In the genomic region with DNA sequence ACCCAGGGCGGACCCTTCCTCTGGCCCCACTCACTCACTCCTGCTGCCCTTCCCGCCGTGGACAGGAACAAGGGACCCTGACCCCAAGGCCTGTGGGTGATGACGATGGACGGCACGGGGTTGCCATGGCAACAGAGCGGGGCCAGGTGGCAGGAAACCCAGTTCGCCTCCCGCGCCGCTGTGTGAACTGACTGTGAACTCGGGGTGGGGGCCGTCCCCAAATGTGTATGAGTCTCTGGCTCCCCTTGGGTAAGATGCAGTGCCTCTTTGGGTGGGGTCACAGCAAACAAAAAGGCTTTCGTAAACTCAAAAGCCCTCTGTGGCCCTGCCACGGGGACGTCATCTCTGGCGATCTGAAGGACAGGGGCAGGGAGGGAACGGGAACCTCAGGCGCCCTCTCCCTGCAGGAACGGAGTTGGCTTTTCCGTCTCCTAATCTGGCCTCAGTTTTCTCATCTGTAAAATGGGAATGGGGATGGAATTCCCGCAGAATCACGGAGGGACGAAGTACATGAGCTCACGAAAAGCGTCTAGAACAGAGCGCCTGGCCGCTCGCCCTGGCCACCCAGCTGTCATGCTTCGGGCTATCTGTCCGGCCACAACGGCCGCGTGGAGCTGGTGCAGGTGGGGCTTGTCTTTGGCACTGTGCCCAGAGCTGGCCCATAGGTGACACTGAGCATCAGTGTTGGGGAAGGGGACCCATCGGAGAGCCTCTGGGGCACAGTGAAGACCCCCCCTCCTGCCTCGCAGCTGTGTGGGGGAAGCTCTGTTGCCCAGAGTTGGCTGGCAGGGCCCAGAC, we compare ENCODE assay signal across 19 cellular contexts. TPM values are rescaled to one million over a fixed set of nuclear protein-coding genes. Genes with fewer than 3 reads are reported as not detected.
DNase-seq lines count a peak whose midpoint lies in the region; ATAC-seq, FAIRE-seq and TF ChIP-seq lines count a peak whose summit lies in the region.
"Had no signal": no experiment of that assay in that cellular context is flagged by ENCODE, and none has a peak within 500 bp of the region (broad histone marks: within the 10 kb centered on the region; RNA-seq: fewer than 3 reads in every experiment).

No MANE protein-coding gene starts in this region.

- intact Hi-C loops in activated CD4-positive, alpha-beta T cell treated with anti-CD3 and anti-CD28 coated beads for 36 hours (cut with DNase I, micrococcal nuclease) = no loop called here
- intact Hi-C loops in IMR-90 (cut with micrococcal nuclease) = no loop called here
- intact Hi-C loops in sciatic nerve (cut with DNase I) = no loop called here
- intact Hi-C loops in kidney (cut with DNase I) = no loop called here
- intact Hi-C loops in transverse colon (cut with DNase I; ENCODE audit: low total_unique reads) = no loop called here

- no peak for TF ChIP-seq EP300 in transverse colon (IDR thresholded peaks at IDR 0.05; ENCODE audit: low read depth)

- no peak overlapping the region for H3K4me2 ChIP-seq in IMR-90 (ENCODE audit: low read depth, low read length)
- H3K4me2 ChIP-seq: KMS-11 had no signal

- no peak overlapping the region for H3K4me3 Mint-ChIP-seq in activated CD4-positive, alpha-beta T cell treated with anti-CD3 and anti-CD28 coated beads for 36 hours
- H3K4me3 Mint-ChIP-seq: brain; CD4-positive, alpha-beta T cell; mesothelial cell of epicardium had no signal

- no peak overlapping the region for H3K27ac Mint-ChIP-seq in activated CD4-positive, alpha-beta T cell treated with anti-CD3 and anti-CD28 coated beads for 36 hours
- H3K27ac Mint-ChIP-seq: CD4-positive, alpha-beta T cell; mesothelial cell of epicardium had no signal

- H2BK5ac ChIP-seq in IMR-90 (ENCODE audit: low read depth, low read length, poor library complexity, severe bottlenecking) = no peak overlapping the region

- no peak overlapping the region for H2AK5ac ChIP-seq in IMR-90 (ENCODE audit: low read depth, low read length)

- no peaks in the 10 kb centered on the region for H3K4me1 Mint-ChIP-seq in activated CD4-positive, alpha-beta T cell treated with anti-CD3 and anti-CD28 coated beads for 36 hours

- H3K27ac ChIP-seq in IMR-90 (ENCODE audit: insufficient read depth, low read length) (no peak overlapping the region), kidney (ENCODE audit: low read depth in 2 of 2, low read length in 2 of 2) (no peak overlapping the region), transverse colon (no peak overlapping the region)
- H3K27ac ChIP-seq: colonic mucosa, KMS-11, neutrophil had no signal

- H3K56ac ChIP-seq in IMR-90 (ENCODE audit: extremely low read depth, insufficient read depth, low read length) = no peak overlapping the region

- ATAC-seq in activated CD4-positive, alpha-beta T cell treated with anti-CD3 and anti-CD28 coated beads for 36 hours = no peak
- ATAC-seq in IMR-90 (ENCODE audit: low read depth) (no peak), sciatic nerve (peak; percentile 3)

- POLR2A ChIA-PET in activated CD4-positive, alpha-beta T cell treated with anti-CD3 and anti-CD28 coated beads for 36 hours (lab: Charles Lee) = no interaction called here
- POLR2A ChIA-PET in IMR-90 (lab: Charles Lee; ENCODE audit: unreplicated experiment) = no interaction called here

- H3K36me3 ChIP-seq in IMR-90 (ENCODE audit: control insufficient read depth, insufficient read depth, low read length) = no peaks in the 10 kb centered on the region
- no peaks in the 10 kb centered on the region for H3K36me3 ChIP-seq in kidney (ENCODE audit: control insufficient read depth in 1 of 2, insufficient read depth in 2 of 2, low read length in 2 of 2)
- H3K36me3 ChIP-seq in transverse colon = no peaks in the 10 kb centered on the region
- H3K36me3 ChIP-seq: colonic mucosa had no signal

- H2BK120ac ChIP-seq in IMR-90 (ENCODE audit: low read depth, low read length) = no peak overlapping the region

- H3K27me3 ChIP-seq in IMR-90 (ENCODE audit: control insufficient read depth, insufficient read depth, low read length) = peaks cover 8% of the 10 kb centered on the region; the same call in 1 of the 2 replicates
- H3K27me3 ChIP-seq in transverse colon = peaks cover 5% of the 10 kb centered on the region
- H3K27me3 ChIP-seq: colonic mucosa, neutrophil had no signal

- no peak overlapping the region for H3K4ac ChIP-seq in IMR-90 (ENCODE audit: low read depth, low read length)

- H4K91ac ChIP-seq in IMR-90 (ENCODE audit: insufficient read depth, low read depth, low read length) = no peak overlapping the region

- no peak overlapping the region for H3K14ac ChIP-seq in IMR-90 (replicated peaks; ENCODE audit: low read depth, low read length)

- TF ChIP-seq CTCF in IMR-90 (conservative IDR thresholded peaks at IDR 0.05; ENCODE audit: low read depth, low read length) (no peak), kidney (IDR thresholded peaks at IDR 0.05; ENCODE audit: borderline replicate concordance, extremely low read depth, insufficient read depth) (no peak), transverse colon (IDR thresholded peaks at IDR 0.05) (no peak)

- no peaks in the 10 kb centered on the region for H3K27me3 Mint-ChIP-seq in activated CD4-positive, alpha-beta T cell treated with anti-CD3 and anti-CD28 coated beads for 36 hours

- H3K4me3 ChIP-seq in IMR-90 (ENCODE audit: insufficient read depth, low read depth, low read length) = no peak overlapping the region
- H3K4me3 ChIP-seq in kidney (ENCODE audit: low read length in 2 of 2) = no peak overlapping the region
- H3K4me3 ChIP-seq in transverse colon = no peak overlapping the region
- H3K4me3 ChIP-seq: colonic mucosa had no signal

- H3K9me3 Mint-ChIP-seq in activated CD4-positive, alpha-beta T cell treated with anti-CD3 and anti-CD28 coated beads for 36 hours (ENCODE audit: low read depth) = no peaks in the 10 kb centered on the region
- H3K9me3 Mint-ChIP-seq: CD4-positive, alpha-beta T cell; mesothelial cell of epicardium had no signal

- in situ Hi-C loops in IMR-90 (cut with MboI; ENCODE audit: low sequenced_read_pairs) = no loop called here
- in situ Hi-C loops in transverse colon (cut with MboI; ENCODE audit: low pct_ligation_motif_present in 1 of 4, low pct_unique_long_range_greater_than_20kb in 1 of 4, low sequenced_read_pairs in 3 of 4) = no loop called here

- H3K9me3 ChIP-seq in IMR-90 (ENCODE audit: control insufficient read depth, insufficient read depth, low read length) (peaks cover 4% of the 10 kb centered on the region), kidney (ENCODE audit: control insufficient read depth in 1 of 2, low read length in 2 of 2) (no peaks in the 10 kb centered on the region), transverse colon (no peaks in the 10 kb centered on the region)
- H3K9me3 ChIP-seq: colonic mucosa, neutrophil had no signal

- H3K18ac ChIP-seq in IMR-90 (ENCODE audit: low read depth, low read length) = no peak overlapping the region

- H4K8ac ChIP-seq in IMR-90 (ENCODE audit: low read depth in 2 of 2, low read length in 2 of 2) = no peak overlapping the region

- no peak overlapping the region for H2BK15ac ChIP-seq in IMR-90 (ENCODE audit: low read depth, low read length)

- H2AK9ac ChIP-seq in IMR-90 (replicated peaks; ENCODE audit: low read depth, low read length, poor library complexity) = peak overlapping the region; percentile 55

- no peak overlapping the region for H2BK20ac ChIP-seq in IMR-90 (ENCODE audit: low read depth, low read length)

- no peak overlapping the region for H2AFZ ChIP-seq in IMR-90 (replicated peaks; ENCODE audit: low read length, poor library complexity)

- no peaks in the 10 kb centered on the region for H3K36me3 Mint-ChIP-seq in activated CD4-positive, alpha-beta T cell treated with anti-CD3 and anti-CD28 coated beads for 36 hours (ENCODE audit: low read depth)
- H3K36me3 Mint-ChIP-seq: mesothelial cell of epicardium had no signal

- H3K4me1 ChIP-seq in IMR-90 (ENCODE audit: control insufficient read depth, insufficient read depth, low read length) = no peaks in the 10 kb centered on the region; the same call in 1 of the 2 replicates
- no peaks in the 10 kb centered on the region for H3K4me1 ChIP-seq in kidney (ENCODE audit: control insufficient read depth in 1 of 2, insufficient read depth in 1 of 2, low read depth in 1 of 2, low read length in 2 of 2)
- peaks cover 0 to 6% (median 0%) of the 10 kb centered on the region in 4 donors for H3K4me1 ChIP-seq in transverse colon
- H3K4me1 ChIP-seq: colonic mucosa had no signal

- WGBS in IMR-90 (ENCODE audit: extremely low coverage in 2 of 2, insufficient read length in 1 of 2), 2 experiments = 66% methylated on average over 11 of the region's 36 CpGs; no CpG with 5 or more reads in 1 of the 2 experiments
- 65% methylated on average over 31 of the region's 36 CpGs; no CpG with 5 or more reads in 1 of the 2 donors for WGBS in transverse colon (ENCODE audit: low coverage in 1 of 2), 2 donors

- H4K5ac ChIP-seq in IMR-90 (ENCODE audit: low read depth, low read length) = no peak overlapping the region

- no TSS peak for BruUV-seq in IMR-90 (replicated peaks; lab: Mats Ljungman, UMichigan)

- DNase-seq in activated CD4-positive, alpha-beta T cell treated with anti-CD3 and anti-CD28 coated beads for 36 hours = peak; percentile 26
- DNase-seq in activated CD4-positive, alpha-beta T cell treated with anti-CD3 and anti-CD28 coated beads, Interleukin-2, amount 50 U/mL, for 48 hours = no peak
- DNase-seq in IMR-90 (peak; percentile 15), dermis blood vessel endothelial cell (peak; percentile 67), sciatic nerve (ENCODE audit: low spot score) (no peak), kidney (no peak), DMS53 (lab: John Stamatoyannopoulos, UW) (no peak), transverse colon (no peak)
- DNase-seq: CD4-positive, alpha-beta T cell; colonic mucosa; MV-4-11; NCI-H2107; NCI-H526; T-helper 2 cell had no signal

- H3K79me1 ChIP-seq in IMR-90 (ENCODE audit: low read depth in 1 of 2, low read length in 2 of 2) = no peaks in the 10 kb centered on the region

- FAIRE-seq in kidney (lab: Jason Lieb, UNC) = no peak

- CTCF ChIA-PET in activated CD4-positive, alpha-beta T cell treated with anti-CD3 and anti-CD28 coated beads for 36 hours (lab: Charles Lee) = interaction anchor here (0.5 kb wide), 1 partner anchor 226 kb away, joined by 4 read pairs; no protein-coding TSS in a partner anchor
- CTCF ChIA-PET in IMR-90 (lab: Yijun Ruan, JAX) = no interaction called here

- H3K23ac ChIP-seq in IMR-90 (ENCODE audit: low read depth, low read length) = no peak overlapping the region

- TF ChIP-seq RAD21 in IMR-90 (IDR thresholded peaks at IDR 0.05; ENCODE audit: low read length) = no peak

- no peaks in the 10 kb centered on the region for H3K9me1 ChIP-seq in IMR-90 (ENCODE audit: insufficient read depth, low read length)

- TF ChIP-seq POLR2A in IMR-90 (IDR thresholded peaks at IDR 0.05; ENCODE audit: low read depth, low read length) (no peak), transverse colon (IDR thresholded peaks at IDR 0.05) (no peak)

- dilution Hi-C loops in IMR-90 (cut with HindIII; ENCODE audit: low sequenced_read_pairs, unreplicated experiment) = no loop called here

- no peaks in the 10 kb centered on the region; the same call in 1 of the 2 replicates for H4K20me1 ChIP-seq in IMR-90 (ENCODE audit: insufficient read depth, low read length)

- H3K9ac ChIP-seq in IMR-90 (ENCODE audit: low read depth, low read length) (no peak overlapping the region), kidney (ENCODE audit: low read length in 2 of 2) (no peak overlapping the region)
- H3K9ac ChIP-seq: KMS-11 had no signal

RNA-seq across cellular contexts. Expression of a gene that starts 44.9 kb away (rescaled TPM):
- not detected for total RNA-seq in activated CD4-positive, alpha-beta T cell treated with anti-CD3 and anti-CD28 coated beads for 36 hours
- total RNA-seq in IMR-90 (2012; rRNA removed) = not detected in 2 replicates
- not detected in 2 replicates for polyA plus RNA-seq in IMR-90 (2012; rRNA removed)
- not detected in 2 replicates for polyA plus RNA-seq in IMR-90 (2012; cell fraction: cytosol; rRNA removed)
- not detected in 2 replicates for polyA plus RNA-seq in IMR-90 (2012; cell fraction: nucleus; rRNA removed; ENCODE audit: low replicate concordance)
- not detected in 2 replicates for total RNA-seq in dermis blood vessel endothelial cell
- not detected for total RNA-seq in sciatic nerve
- not detected for total RNA-seq in kidney
- polyA plus RNA-seq in kidney (ENCODE audit: insufficient read depth, low read depth, low replicate concordance) = not detected
- total RNA-seq in transverse colon = not detected
- total RNA-seq: CD4-positive, alpha-beta T cell; colonic mucosa; kidney epithelial cell had no signal

RNA-seq across cellular contexts. Expression of a gene that starts 54.4 kb away (rescaled TPM):
- 10 to 100 TPM; 43.3 to 50.7 TPM for total RNA-seq in activated CD4-positive, alpha-beta T cell treated with anti-CD3 and anti-CD28 coated beads for 36 hours
- total RNA-seq in IMR-90 (2012; rRNA removed) (84.2 and 102 TPM in 2 replicates), dermis blood vessel endothelial cell (31.6 and 46.6 TPM in 2 replicates), sciatic nerve (41.2 TPM), kidney (48.3 TPM), transverse colon (10 to 100 TPM in 3 of 4 donors, 1 to 10 TPM in 1; 9.8 to 34.4 (median 19.7) TPM)
- polyA plus RNA-seq in IMR-90 (2012; rRNA removed) (109 and 112 TPM in 2 replicates), kidney (ENCODE audit: insufficient read depth, low read depth, low replicate concordance) (155 TPM)
- 69.3 and 87.7 TPM in 2 replicates for polyA plus RNA-seq in IMR-90 (2012; cell fraction: cytosol; rRNA removed)
- 45.7 and 54.3 TPM in 2 replicates for polyA plus RNA-seq in IMR-90 (2012; cell fraction: nucleus; rRNA removed; ENCODE audit: low replicate concordance)

RNA-seq across cellular contexts. Expression of a gene that starts 54.6 kb away (rescaled TPM):
- total RNA-seq in activated CD4-positive, alpha-beta T cell treated with anti-CD3 and anti-CD28 coated beads for 36 hours = 10 to 100 TPM; 20.1 TPM
- 7.2 TPM in 2 replicates for total RNA-seq in IMR-90 (2012; rRNA removed)
- 30.2 and 32.5 TPM in 2 replicates for polyA plus RNA-seq in IMR-90 (2012; rRNA removed)
- 28.6 and 42.1 TPM in 2 replicates for polyA plus RNA-seq in IMR-90 (2012; cell fraction: cytosol; rRNA removed)
- 24.8 and 44.6 TPM in 2 replicates for polyA plus RNA-seq in IMR-90 (2012; cell fraction: nucleus; rRNA removed; ENCODE audit: low replicate concordance)
- 25.0 and 26.3 TPM in 2 replicates for total RNA-seq in dermis blood vessel endothelial cell
- total RNA-seq in sciatic nerve = 41.1 TPM
- total RNA-seq in kidney = 37.2 TPM
- polyA plus RNA-seq in kidney (ENCODE audit: insufficient read depth, low read depth, low replicate concordance) = 15.8 TPM
- 100 to 1,000 TPM in 1 of 4 donors, 10 to 100 TPM in 3; 45.7 to 101 (median 75.6) TPM for total RNA-seq in transverse colon

Comparison
In these comparisons a context has a peak if more than half of its experiments do, and no peak if none do; other contexts are left out.
1. DNase-seq: peak in activated CD4-positive, alpha-beta T cell treated with anti-CD3 and anti-CD28 coated beads for 36 hours (single experiment), IMR-90 (single experiment) and dermis blood vessel endothelial cell (single experiment); none in activated CD4-positive, alpha-beta T cell treated with anti-CD3 and anti-CD28 coated beads, Interleukin-2, amount 50 U/mL, for 48 hours (0 of 2), sciatic nerve (single experiment), kidney (single experiment), DMS53 (single experiment) and transverse colon (single experiment).